ENCODE assay signal across 8 cellular contexts in the genomic region with DNA sequence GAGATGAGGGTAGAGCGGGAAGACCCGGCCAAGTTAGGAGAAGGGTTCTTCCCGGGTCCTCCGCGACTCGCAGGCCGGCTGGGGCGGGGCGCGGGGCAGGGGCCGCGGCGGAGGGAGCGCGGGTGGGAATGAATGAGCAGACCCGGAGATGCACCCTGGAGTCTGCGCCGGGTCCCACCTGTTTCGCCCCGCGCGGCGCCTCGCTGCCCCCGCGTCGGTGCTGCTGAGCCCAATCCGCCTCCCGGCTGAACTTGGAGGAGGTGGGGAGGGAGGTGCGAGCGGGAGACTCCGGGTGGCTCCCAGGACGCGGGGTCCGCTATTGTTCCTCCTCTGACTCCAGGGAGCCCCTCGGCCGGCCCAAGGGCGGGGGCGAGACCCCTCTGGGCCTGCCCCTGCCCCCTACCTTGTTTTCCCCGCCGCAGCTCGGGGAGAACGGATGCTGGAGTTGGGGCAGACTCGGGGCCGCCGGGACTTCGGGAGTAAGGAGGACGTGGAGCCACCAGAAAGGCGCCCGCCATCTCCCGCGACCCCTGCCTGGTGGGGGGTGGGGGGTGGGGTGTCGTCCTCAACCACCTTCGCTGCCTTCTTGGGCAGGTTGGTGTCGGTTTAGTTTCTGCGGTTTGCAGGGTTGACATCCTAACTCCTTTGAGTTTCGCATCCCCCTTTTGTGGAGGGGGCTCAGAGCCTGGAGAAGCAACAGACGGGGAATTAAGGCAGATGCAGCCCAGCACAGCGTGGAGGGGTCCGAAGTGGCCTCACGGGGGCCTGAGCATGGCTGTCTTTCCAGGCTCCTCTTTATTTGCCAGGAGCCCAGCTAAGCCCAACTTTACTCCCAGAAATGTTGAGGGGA. TPM values are rescaled to one million over a fixed set of nuclear protein-coding genes. Genes with fewer than 3 reads are reported as not detected.
A peak's percentile ranks its signal among the peaks of the same experiment; 100 is the strongest.
DNase-seq lines count a peak whose midpoint lies in the region; FAIRE-seq and TF ChIP-seq lines count a peak whose summit lies in the region.

No MANE protein-coding gene starts in this region.

- H3K36me3 ChIP-seq in left ventricle myocardium inferior: no peaks in the 10 kb centered on the region

- no peak for FAIRE-seq in HTR-8/SVneo (lab: Jason Lieb, UNC)

- H3K27ac Mint-ChIP-seq in activated naive CD4-positive, alpha-beta T cell treated with anti-CD3 and anti-CD28 coated beads, Interleukin-2, amount 50 U/mL, for 24 hours: no peak overlapping the region

- H3K4me3 Mint-ChIP-seq in activated naive CD4-positive, alpha-beta T cell treated with anti-CD3 and anti-CD28 coated beads, Interleukin-2, amount 50 U/mL, for 24 hours: peak overlapping the region; percentile 81

- TF ChIP-seq CTCF in left ventricle myocardium inferior (IDR thresholded peaks at IDR 0.05; ENCODE audit: borderline replicate concordance) (no peak), retinal pigment epithelial cell (conservative IDR thresholded peaks at IDR 0.05; ENCODE audit: low read depth, low read length) (no peak)

- H3K4me1 ChIP-seq in left ventricle myocardium inferior: peaks cover 40% of the 10 kb centered on the region

- H3K36me3 Mint-ChIP-seq in activated naive CD4-positive, alpha-beta T cell treated with anti-CD3 and anti-CD28 coated beads, Interleukin-2, amount 50 U/mL, for 24 hours: no peaks in the 10 kb centered on the region

- DNase-seq in D341Med (ENCODE audit: low spot score): peak; percentile 63
- peak; percentile 42 for DNase-seq in HTR-8/SVneo (ENCODE audit: insufficient read length, low spot score)
- DNase-seq in left ventricle myocardium inferior: peak; percentile 18
- no peak for DNase-seq in retinal pigment epithelial cell (ENCODE audit: low read depth)
- no peak for DNase-seq in T1000 (lab: John Stamatoyannopoulos, UW)
- DNase-seq in GDM1 (lab: John Stamatoyannopoulos, UW): no peak
- DNase-seq in cortex of kidney (lab: John Stamatoyannopoulos, UW): no peak

- peak overlapping the region; percentile 92 for H3K27ac ChIP-seq in left ventricle myocardium inferior (replicated peaks)

- H3K4me1 Mint-ChIP-seq in activated naive CD4-positive, alpha-beta T cell treated with anti-CD3 and anti-CD28 coated beads, Interleukin-2, amount 50 U/mL, for 24 hours: peaks cover 26% of the 10 kb centered on the region

- H3K27me3 ChIP-seq in left ventricle myocardium inferior (ENCODE audit: low read depth): peaks cover 39% of the 10 kb centered on the region

- intact Hi-C loops in left ventricle myocardium inferior (cut with micrococcal nuclease): loop anchor here (10.0 kb wide), 1 partner anchor 178 kb away; a partner anchor contains a TSS

- peak overlapping the region; percentile 84 for H3K4me3 ChIP-seq in left ventricle myocardium inferior
- peak overlapping the region; percentile 91 for H3K4me3 ChIP-seq in retinal pigment epithelial cell (ENCODE audit: low read length)

- peaks cover 24% of the 10 kb centered on the region for H3K27me3 Mint-ChIP-seq in activated naive CD4-positive, alpha-beta T cell treated with anti-CD3 and anti-CD28 coated beads, Interleukin-2, amount 50 U/mL, for 24 hours

- H3K9me3 Mint-ChIP-seq in activated naive CD4-positive, alpha-beta T cell treated with anti-CD3 and anti-CD28 coated beads, Interleukin-2, amount 50 U/mL, for 24 hours: no peaks in the 10 kb centered on the region

- no peaks in the 10 kb centered on the region for H3K9me3 ChIP-seq in left ventricle myocardium inferior (replicated peaks)

RNA-seq across cellular contexts. Expression of a gene that starts 0.8 kb away (rescaled TPM):
- total RNA-seq in left ventricle myocardium inferior: 6.7 TPM

Comparison
In these comparisons a context has a peak if more than half of its experiments do, and no peak if none do; other contexts are left out.
1. DNase-seq: peak in D341Med (single experiment), HTR-8/SVneo (single experiment) and left ventricle myocardium inferior (single experiment); none in retinal pigment epithelial cell (single experiment), T1000 (single experiment), GDM1 (single experiment) and cortex of kidney (single experiment).